8 cellular contexts compared by ENCODE assay signal in genomic region chr12:42238240-42239140, GRCh38. TPM values are rescaled to one million over a fixed set of nuclear protein-coding genes. Genes with fewer than 3 reads are reported as not detected.
DNase-seq lines count a peak whose midpoint lies in the region; ATAC-seq, FAIRE-seq and TF ChIP-seq lines count a peak whose summit lies in the region.

YAF2 (minus strand) TSS chr12:42238248; CDS start chr12:42238180, 68 bp downstream.

- no peaks in the 10 kb centered on the region for H3K36me3 ChIP-seq in mucosa of stomach (ENCODE audit: control insufficient read depth, insufficient read depth, low read length)

- no TSS peak for BruUV-seq in Calu3 (replicated peaks; lab: Mats Ljungman, UMichigan)

- peak; percentile 63 for FAIRE-seq in HTR-8/SVneo (lab: Jason Lieb, UNC)

- peak; percentile 83 for DNase-seq in Calu3
- peak; percentile 88 for DNase-seq in HTR-8/SVneo (ENCODE audit: insufficient read length, low spot score)
- peak; percentile 90 for DNase-seq in OCI-M1 (lab: John Stamatoyannopoulos, UW)
- DNase-seq in activated T-cell treated with anti-CD3 and anti-CD28 coated beads, Interleukin-2, amount 50 U/mL, for 1 hour = peak; percentile 85
- DNase-seq in erythroblast (lab: John Stamatoyannopoulos, UW) = peak; percentile 91 to 95
- peak; percentile 89 for DNase-seq in stimulated activated CD8-positive, alpha-beta memory T cell treated with anti-CD3 and anti-CD28 coated beads, Interleukin-4, amount 100 ng/mL, for 48 hours

- intact Hi-C loops in Calu3 (cut with micrococcal nuclease; ENCODE audit: unreplicated experiment) = loop anchor here (5.0 to 10.0 kb wide), 2 partner anchors 94 kb away; partner anchors contain the start of gene GXYLT1

- no peaks in the 10 kb centered on the region for H3K27me3 ChIP-seq in mucosa of stomach (ENCODE audit: control insufficient read depth, insufficient read depth, low read length)

- H3K36me3 Mint-ChIP-seq in Calu3 (ENCODE audit: insufficient read depth, unreplicated experiment) = peaks cover 28% of the 10 kb centered on the region

- no peaks in the 10 kb centered on the region for H3K27me3 Mint-ChIP-seq in Calu3 (ENCODE audit: unreplicated experiment)

- peak; percentile 61 for ATAC-seq in GM21367 (IDR thresholded peaks at IDR 0.05; ENCODE audit: unreplicated experiment)

- H3K9me3 ChIP-seq in mucosa of stomach (ENCODE audit: control insufficient read depth, low read length) = no peaks in the 10 kb centered on the region

- H3K9ac ChIP-seq in mucosa of stomach (ENCODE audit: low read length) = peak within 1 kb of the TSS; percentile 81

- CTCF ChIA-PET in Calu3 (lab: Charles Lee) = no interaction called here

- TF ChIP-seq POLR2A in erythroblast (IDR thresholded peaks at IDR 0.05; ENCODE audit: low read length) = peak; percentile 89

- H3K4me1 Mint-ChIP-seq in Calu3 (ENCODE audit: low read depth, unreplicated experiment) = peaks cover 9% of the 10 kb centered on the region

- H3K4me3 Mint-ChIP-seq in Calu3 (ENCODE audit: low read depth, unreplicated experiment) = peak within 1 kb of the TSS; percentile 92

- no peaks in the 10 kb centered on the region for H3K9me3 Mint-ChIP-seq in Calu3 (ENCODE audit: low read depth, unreplicated experiment)

- TF ChIP-seq CTCF in Calu3 (IDR thresholded peaks at IDR 0.05; ENCODE audit: unreplicated experiment) = no peak

- peak within 1 kb of the TSS; percentile 85 for H3K4me3 ChIP-seq in mucosa of stomach (ENCODE audit: low read length)

- H3K27ac Mint-ChIP-seq in Calu3 (ENCODE audit: unreplicated experiment) = peak within 1 kb of the TSS; percentile 70

- H3K4me1 ChIP-seq in mucosa of stomach (ENCODE audit: control insufficient read depth, insufficient read depth, low read length) = no peaks in the 10 kb centered on the region

RNA-seq across cellular contexts. Expression of gene YAF2, which starts in this region (rescaled TPM):
- total RNA-seq in Calu3 (2022) = 18.0 and 18.9 TPM in 2 replicates

Comparison
In these comparisons a context has a peak if more than half of its experiments do, and no peak if none do; other contexts are left out.
1. Peak in every context shown above with its lines: DNase-seq, ATAC-seq and H3K4me3 ChIP-seq.